8 cellular contexts compared by ENCODE assay signal in genomic region chr14:65103150-65103760, GRCh38. TPM values are rescaled to one million over a fixed set of nuclear protein-coding genes. Genes with fewer than 3 reads are reported as not detected.
DNase-seq lines count a peak whose midpoint lies in the region; ATAC-seq, FAIRE-seq and TF ChIP-seq lines count a peak whose summit lies in the region.

No MANE protein-coding gene starts in this region.

- peak overlapping the region; percentile 99 for H3K4me3 Mint-ChIP-seq in endothelial cell (ENCODE audit: unreplicated experiment)

- peak; percentile 2; the same call in 1 of the 3 replicates for ATAC-seq in DND-41 (ENCODE audit: insufficient read depth, low read depth)

- H2BK12ac ChIP-seq in neuronal stem cell (ENCODE audit: low read length) = no peak overlapping the region

- H3K27me3 ChIP-seq in DND-41 (ENCODE audit: insufficient read depth, low read length, poor library complexity) (no peaks in the 10 kb centered on the region), SJCRH30 (no peaks in the 10 kb centered on the region), neuronal stem cell (ENCODE audit: control insufficient read depth in 3 of 3, insufficient read depth in 3 of 3, low read depth in 1 of 3, low read length in 3 of 3) (peaks cover 0 to 2% (median 0%) of the 10 kb centered on the region in 3 experiments)

- no peak overlapping the region for H4K8ac ChIP-seq in neuronal stem cell (ENCODE audit: low read depth, low read length)

- H3K36me3 Mint-ChIP-seq in endothelial cell (ENCODE audit: low read depth, unreplicated experiment) = peaks cover 8% of the 10 kb centered on the region

- no CpG with 5 or more reads among the region's 22 CpGs for WGBS in neuronal stem cell (ENCODE audit: extremely low coverage in 2 of 2, insufficient read length in 2 of 2, insufficient replicate concordance in 1 of 2), 2 donors

- H3K4me2 ChIP-seq in DND-41 (ENCODE audit: insufficient read depth, low read length) (peak overlapping the region; percentile 93), neuronal stem cell (ENCODE audit: insufficient read depth, low read length, poor library complexity, severe bottlenecking) (peak overlapping the region; percentile 85)

- no peak overlapping the region for H3K18ac ChIP-seq in neuronal stem cell (ENCODE audit: low read length)

- H3K79me1 ChIP-seq in neuronal stem cell (ENCODE audit: low read depth, low read length) = no peaks in the 10 kb centered on the region

- peak; percentile 19 for TF ChIP-seq CTCF in DND-41 (IDR thresholded peaks at IDR 0.05; ENCODE audit: borderline replicate concordance, extremely low read depth, low read length, poor library complexity, severe bottlenecking)
- TF ChIP-seq CTCF in endothelial cell (IDR thresholded peaks at IDR 0.05; ENCODE audit: unreplicated experiment) = no peak

- H3K36me3 ChIP-seq in DND-41 (ENCODE audit: insufficient read depth, low read length) (peaks cover 8% of the 10 kb centered on the region), SJCRH30 (no peaks in the 10 kb centered on the region; the same call in 1 of the 2 replicates), neuronal stem cell (replicated peaks in 1 of 2; ENCODE audit: control insufficient read depth in 2 of 2, insufficient read depth in 2 of 2, low read length in 2 of 2) (peaks cover 0 to 15% of the 10 kb centered on the region in 2 donors)

- H3K27ac Mint-ChIP-seq in endothelial cell (ENCODE audit: unreplicated experiment) = peak overlapping the region; percentile 22

- no peak overlapping the region for H2AK5ac ChIP-seq in neuronal stem cell (ENCODE audit: low read depth, low read length)

- H4K91ac ChIP-seq in neuronal stem cell (ENCODE audit: low read depth, low read length, poor library complexity) = no peak overlapping the region

- peak overlapping the region; percentile 90 for H2AFZ ChIP-seq in DND-41 (ENCODE audit: low read depth, low read length)
- peak overlapping the region; percentile 98 for H2AFZ ChIP-seq in neuronal stem cell (ENCODE audit: low read length)

- no peak overlapping the region for H2BK15ac ChIP-seq in neuronal stem cell (ENCODE audit: low read length)

- H4K20me1 ChIP-seq in DND-41 (ENCODE audit: insufficient read depth, low read length) = 0 out of 2 replicates have a peak, but pooled peaks cover 4% of the 10 kb centered on the region

- H3K27ac ChIP-seq in DND-41 (ENCODE audit: low read length) (peak overlapping the region; percentile 71), SJCRH30 (peak overlapping the region; percentile 23), neuronal stem cell (replicated peaks; ENCODE audit: low read length) (no peak overlapping the region)

- H3K4me1 ChIP-seq in DND-41 (ENCODE audit: insufficient read depth, low read length) = peaks cover 41% of the 10 kb centered on the region
- no peaks in the 10 kb centered on the region for H3K4me1 ChIP-seq in SJCRH30
- H3K4me1 ChIP-seq in neuronal stem cell (ENCODE audit: control insufficient read depth in 2 of 2, insufficient read depth in 1 of 2, low read depth in 1 of 2, low read length in 2 of 2) = peaks cover 3 to 5% of the 10 kb centered on the region in 2 donors

- H3K9me3 ChIP-seq in DND-41 (ENCODE audit: insufficient read depth, low read length, severe bottlenecking) = no peaks in the 10 kb centered on the region
- H3K9me3 ChIP-seq in SJCRH30 (replicated peaks) = no peaks in the 10 kb centered on the region
- H3K9me3 ChIP-seq in neuronal stem cell (replicated peaks in 1 of 2; ENCODE audit: control insufficient read depth in 2 of 2, insufficient read depth in 1 of 2, low read depth in 1 of 2, low read length in 2 of 2) = no peaks in the 10 kb centered on the region

- H3K79me2 ChIP-seq in DND-41 (ENCODE audit: insufficient read depth, low read length) = peaks cover 41% of the 10 kb centered on the region

- FAIRE-seq in frontal cortex (lab: Jason Lieb, UNC) = no peak

- DNase-seq in DND-41 (peak; percentile 18), HT-29 (ENCODE audit: low spot score) (peak; percentile 18), SJCRH30 (peak; percentile 24 to 38), endothelial cell (ENCODE audit: low spot score) (no peak), neuronal stem cell (ENCODE audit: low spot score) (no peak), NCI-H2196 (lab: John Stamatoyannopoulos, UW; ENCODE audit: unreplicated experiment) (no peak), frontal cortex (ENCODE audit: low spot score in 2 of 2) (no peak), posterior vena cava (ENCODE audit: low spot score) (no peak)

- H3K14ac ChIP-seq in neuronal stem cell (ENCODE audit: low read length) = peak overlapping the region; percentile 48

- no peaks in the 10 kb centered on the region for H3K9me3 Mint-ChIP-seq in endothelial cell (ENCODE audit: unreplicated experiment)

- no peak overlapping the region for H3K4ac ChIP-seq in neuronal stem cell (ENCODE audit: low read length)

- intact Hi-C loops in posterior vena cava (cut with DNase I) = no loop called here

- H3K4me1 Mint-ChIP-seq in endothelial cell (ENCODE audit: unreplicated experiment) = peaks cover 30% of the 10 kb centered on the region

- H2BK5ac ChIP-seq in neuronal stem cell (ENCODE audit: low read length) = no peak overlapping the region

- H3K9ac ChIP-seq in DND-41 (ENCODE audit: low read depth, low read length) (peak overlapping the region; percentile 58), neuronal stem cell (ENCODE audit: low read depth, low read length, poor library complexity) (peak overlapping the region; percentile 22)

- H3K27me3 Mint-ChIP-seq in endothelial cell (ENCODE audit: unreplicated experiment) = peaks cover 7% of the 10 kb centered on the region

- H3K23ac ChIP-seq in neuronal stem cell (ENCODE audit: low read depth, low read length, poor library complexity) = peak overlapping the region; percentile 23

- H2BK120ac ChIP-seq in neuronal stem cell (ENCODE audit: low read depth, low read length) = no peak overlapping the region

- H3K4me3 ChIP-seq in DND-41 (ENCODE audit: low read depth in 1 of 2, low read length in 2 of 2) (peak overlapping the region; percentile 65 to 99), SJCRH30 (peak overlapping the region; percentile 99), neuronal stem cell (ENCODE audit: low read length in 2 of 2) (peak overlapping the region; percentile 61 to 86)

RNA-seq across cellular contexts. Expression of gene MAX, which starts 0.9 kb away (rescaled TPM):
- total RNA-seq in HT-29 (2014; rRNA removed; shearing (Covaris generic)) = 31.2 and 32.7 TPM in 2 replicates
- 37.4 and 41.8 TPM in 2 replicates for total RNA-seq in SJCRH30 (2014; rRNA removed; shearing (Covaris generic))
- total RNA-seq in endothelial cell (ENCODE audit: unreplicated experiment) (76.1 TPM), frontal cortex (69.7 TPM), posterior vena cava (100 to 1,000 TPM in 1 of 2 donors, 10 to 100 TPM in 1; 88.7 to 105 TPM)
- 37.9 TPM for polyA plus RNA-seq in neuronal stem cell (2013, experiment 1 of 2)
- 36.7 TPM for polyA plus RNA-seq in neuronal stem cell (2013, experiment 2 of 2)

Comparison
In these comparisons a context has a peak if more than half of its experiments do, and no peak if none do; other contexts are left out.
1. DNase-seq: peak in DND-41 (single experiment), HT-29 (single experiment) and SJCRH30 (2 of 2); none in endothelial cell (single experiment), neuronal stem cell (single experiment), NCI-H2196 (single experiment), frontal cortex (0 of 2) and posterior vena cava (single experiment).
2. Peak in every context shown above with its lines, with median percentiles within 50 percentile points of each other: H3K4me3 ChIP-seq.